Comparison of ENCODE assay signal across 1 cellular context in the genomic region with DNA sequence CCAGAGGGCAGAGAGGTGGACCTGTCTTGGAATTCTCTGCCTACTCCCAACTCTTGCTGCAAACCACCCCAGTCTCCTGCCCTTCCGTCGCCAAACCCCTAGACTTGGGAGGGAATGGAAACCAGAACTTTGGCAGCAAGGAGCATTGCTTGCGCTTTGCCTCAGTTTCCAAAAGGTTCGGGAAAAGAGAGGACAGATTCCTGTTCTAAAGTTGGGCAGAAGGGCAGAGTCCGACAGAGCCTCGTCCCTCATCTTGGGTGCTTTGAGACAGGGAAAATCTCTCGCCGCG.
TF ChIP-seq lines count a peak whose summit lies in the region.

No MANE protein-coding gene starts in this region.

TF ChIP-seq in SK-N-SH, 30 proteins besides CTCF, POLR2A, EP300 and RAD21 (continued from another document):
- TF ChIP-seq REST (IDR thresholded peaks at IDR 0.05; ENCODE audit: low read depth, low read length) (no peak), JUND (IDR thresholded peaks at IDR 0.05) (no peak), RCOR1 (IDR thresholded peaks at IDR 0.05; ENCODE audit: low read length) (no peak), MXI1 (IDR thresholded peaks at IDR 0.05; ENCODE audit: low read depth, low read length) (no peak), TEAD4 (IDR thresholded peaks at IDR 0.05; ENCODE audit: borderline replicate concordance, insufficient read depth) (no peak), FOSL2 (IDR thresholded peaks at IDR 0.05; ENCODE audit: borderline replicate concordance, low read depth) (no peak), MAX (IDR thresholded peaks at IDR 0.05; ENCODE audit: low read depth) (no peak), TAF1 (IDR thresholded peaks at IDR 0.05; ENCODE audit: borderline replicate concordance, low read depth, low read length) (no peak)
